ENCODE assay signal across 20 cellular contexts in genomic region chr2:15160201-15160600, GRCh38.
"Had no signal": no experiment of that assay in that cellular context is flagged by ENCODE, and none has a peak within 500 bp of the region (broad histone marks: within the 10 kb centered on the region; RNA-seq: fewer than 3 reads in every experiment).

No MANE protein-coding gene starts in this region.

- H3K36me3 Mint-ChIP-seq: activated naive CD8-positive, alpha-beta T cell treated with anti-CD3 and anti-CD28 coated beads for 36 hours; mesothelial cell of epicardium; naive thymus-derived CD8-positive, alpha-beta T cell had no signal

- H3K36me3 ChIP-seq: colonic mucosa, neutrophil, ovary, prostate gland, thyroid gland had no signal

- H3K27ac Mint-ChIP-seq: activated B cell treated with CpG ODN at 0.5 μM for 24 hours; activated naive CD8-positive, alpha-beta T cell treated with anti-CD3 and anti-CD28 coated beads for 36 hours; mesothelial cell of epicardium; stimulated activated naive CD8-positive, alpha-beta T cell treated with anti-CD3 and anti-CD28 coated beads, Interleukin-15, Interleukin-2, amounts not matched to agents 100 ng/mL and 50 ng/mL, for 24 hours had no signal

- DNase-seq: activated B cell treated with CpG ODN at 0.5 μM for 24 hours; activated CD4-positive, alpha-beta T cell treated with anti-CD3 and anti-CD28 coated beads, Interleukin-2, amount 50 U/mL, for 48 hours; activated CD8-positive, alpha-beta memory T cell treated with anti-CD3 and anti-CD28 coated beads, Interleukin-2, amount 50 U/mL, for 48 hours; activated naive CD4-positive, alpha-beta T cell treated with Interleukin-2 at 50 U/mL for 16 hours; activated naive CD8-positive, alpha-beta T cell treated with anti-CD3 and anti-CD28 coated beads for 36 hours; activated T-cell treated with anti-CD3 and anti-CD28 coated beads, Interleukin-2, amount 50 U/mL, for 48 hours; kidney; ovary; stimulated activated CD4-positive, alpha-beta T cell treated with anti-CD3 and anti-CD28 coated beads, Interleukin-1b, Interleukin-23, amount 100 ng/mL, for 48 hours; thyroid gland had no signal

- ATAC-seq: naive thymus-derived CD8-positive, alpha-beta T cell had no signal

- H3K4me3 Mint-ChIP-seq: activated B cell treated with CpG ODN at 0.5 μM for 24 hours; activated naive CD8-positive, alpha-beta T cell treated with anti-CD3 and anti-CD28 coated beads for 36 hours; mesothelial cell of epicardium; naive thymus-derived CD8-positive, alpha-beta T cell; stimulated activated naive CD8-positive, alpha-beta T cell treated with anti-CD3 and anti-CD28 coated beads, Interleukin-15, Interleukin-2, amounts not matched to agents 100 ng/mL and 50 ng/mL, for 24 hours had no signal

- H3K27me3 Mint-ChIP-seq: activated B cell treated with CpG ODN at 0.5 μM for 24 hours; activated naive CD8-positive, alpha-beta T cell treated with anti-CD3 and anti-CD28 coated beads for 36 hours; naive thymus-derived CD8-positive, alpha-beta T cell had no signal

- H3K4me1 Mint-ChIP-seq: activated B cell treated with CpG ODN at 0.5 μM for 24 hours had no signal

- H3K4me3 ChIP-seq: colonic mucosa, lung, ovary, prostate gland, thyroid gland had no signal

- H3K27me3 ChIP-seq: colonic mucosa, foreskin keratinocyte, neutrophil, ovary, thyroid gland had no signal

- H3K27ac ChIP-seq: colonic mucosa, foreskin keratinocyte, neutrophil, ovary, prostate gland, thyroid gland had no signal

- H3K4me1 ChIP-seq: colonic mucosa, foreskin keratinocyte, prostate gland, thyroid gland had no signal

- H3K9me3 ChIP-seq: colonic mucosa, neutrophil, ovary, prostate gland, thyroid gland had no signal

- FAIRE-seq: astrocyte, kidney, urothelium cell line had no signal

- H3K9me3 Mint-ChIP-seq: activated B cell treated with CpG ODN at 0.5 μM for 24 hours; activated naive CD8-positive, alpha-beta T cell treated with anti-CD3 and anti-CD28 coated beads for 36 hours; mesothelial cell of epicardium; naive thymus-derived CD8-positive, alpha-beta T cell; stimulated activated naive CD8-positive, alpha-beta T cell treated with anti-CD3 and anti-CD28 coated beads, Interleukin-15, Interleukin-2, amounts not matched to agents 100 ng/mL and 50 ng/mL, for 24 hours had no signal
